ENCODE assay signal across 1 cellular context in genomic region chr10:102917962-102918816, GRCh38.
TF ChIP-seq lines count a peak whose summit lies in the region.

TSS of gene CNNM2 (plus strand) at chr10:102918294. CDS start at chr10:102918481, 187 bp downstream.

TF ChIP-seq in HepG2, 621 proteins besides CTCF, POLR2A, EP300 and RAD21 (continued from another document and continues in another):
- TF ChIP-seq ZBTB49 (CRISPR knock-in tag; IDR thresholded peaks at IDR 0.05; ENCODE audit: borderline replicate concordance), result no peak
- peak; percentile 50; the same call in 1 of the 2 replicates for TF ChIP-seq SALL2 (CRISPR knock-in tag; IDR thresholded peaks at IDR 0.05)
- peak; percentile 76; the same call in 1 of the 2 replicates for TF ChIP-seq HINFP (CRISPR knock-in tag; IDR thresholded peaks at IDR 0.05; ENCODE audit: low read depth)
- TF ChIP-seq ZIK1 (CRISPR knock-in tag; IDR thresholded peaks at IDR 0.05; ENCODE audit: borderline replicate concordance, low read depth), result no peak
- TF ChIP-seq TCF12 (IDR thresholded peaks at IDR 0.05), result no peak
- TF ChIP-seq TCF12 (CRISPR knock-in tag; IDR thresholded peaks at IDR 0.05), result no peak
- 0 out of 2 replicates have a peak, but pooled peaks have one; percentile 28 for TF ChIP-seq ZBTB2 (CRISPR knock-in tag; IDR thresholded peaks at IDR 0.05; ENCODE audit: low read depth)
- 0 out of 2 replicates have a peak, but pooled peaks have one; percentile 41 for TF ChIP-seq MEF2D (CRISPR knock-in tag; IDR thresholded peaks at IDR 0.05)
- TF ChIP-seq TEAD3 (CRISPR knock-in tag; optimal IDR thresholded peaks at IDR 0.05; ENCODE audit: borderline replicate concordance), result peak; percentile 93
- TF ChIP-seq TEF (CRISPR knock-in tag; IDR thresholded peaks at IDR 0.05), result no peak
- peak; percentile 67; the same call in 1 of the 2 replicates for TF ChIP-seq ZNF768 (CRISPR knock-in tag; IDR thresholded peaks at IDR 0.05)
- no peak for TF ChIP-seq JDP2 (CRISPR knock-in tag; IDR thresholded peaks at IDR 0.05; ENCODE audit: borderline replicate concordance)
- TF ChIP-seq MTA1 (CRISPR knock-in tag; IDR thresholded peaks at IDR 0.05; ENCODE audit: borderline replicate concordance), result 0 out of 2 replicates have a peak, but pooled peaks have one; percentile 28
- peak; percentile 48 for TF ChIP-seq XRCC5 (optimal IDR thresholded peaks at IDR 0.05; ENCODE audit: low read length)
- no peak for TF ChIP-seq SUZ12 (IDR thresholded peaks at IDR 0.05; ENCODE audit: low read depth, low read length)
- 0 out of 2 replicates have a peak, but pooled peaks have one; percentile 26 for TF ChIP-seq PAX8 (CRISPR knock-in tag; IDR thresholded peaks at IDR 0.05; ENCODE audit: borderline replicate concordance)
- TF ChIP-seq PPARG (CRISPR knock-in tag; conservative IDR thresholded peaks at IDR 0.05), result no peak
- TF ChIP-seq ARID5B (CRISPR knock-in tag; IDR thresholded peaks at IDR 0.05), result 0 out of 2 replicates have a peak, but pooled peaks have one; percentile 7
- peak; percentile 75 for TF ChIP-seq USF2 (IDR thresholded peaks at IDR 0.05; ENCODE audit: low read depth, low read length)
- peak; percentile 80 for TF ChIP-seq USF2 (CRISPR knock-in tag; IDR thresholded peaks at IDR 0.05; ENCODE audit: borderline replicate concordance)
- peak; percentile 85 for TF ChIP-seq MED8 (CRISPR knock-in tag; IDR thresholded peaks at IDR 0.05; ENCODE audit: insufficient replicate concordance)
- peak; percentile 38 for TF ChIP-seq RBM39 (IDR thresholded peaks at IDR 0.05; ENCODE audit: low read depth, low read length, poor library complexity, severe bottlenecking)
- peak; percentile 91 for TF ChIP-seq ZNF619 (CRISPR knock-in tag; IDR thresholded peaks at IDR 0.05)
- TF ChIP-seq ZNF615 (CRISPR knock-in tag; IDR thresholded peaks at IDR 0.05; ENCODE audit: borderline replicate concordance), result no peak
- TF ChIP-seq ZNF138 (CRISPR knock-in tag; IDR thresholded peaks at IDR 0.05; ENCODE audit: low read depth), result no peak; the same call in 1 of the 2 replicates
- peak; percentile 59; the same call in 1 of the 2 replicates for TF ChIP-seq ZNF550 (CRISPR knock-in tag; IDR thresholded peaks at IDR 0.05; ENCODE audit: borderline replicate concordance)
- no peak for TF ChIP-seq SOX13 (IDR thresholded peaks at IDR 0.05)
- no peak; a peak in 1 of 4 replicates for TF ChIP-seq SOX13 (CRISPR knock-in tag; conservative IDR thresholded peaks at IDR 0.05 in 1 of 2, IDR thresholded peaks at IDR 0.05 in 1 of 2)
- peak; percentile 2; the same call in 1 of the 2 replicates for TF ChIP-seq STAG1 (CRISPR knock-in tag; IDR thresholded peaks at IDR 0.05)
- no peak for TF ChIP-seq ZNF224 (CRISPR knock-in tag; IDR thresholded peaks at IDR 0.05)
- peak; percentile 64; the same call in 1 of the 2 replicates for TF ChIP-seq CBFB (CRISPR knock-in tag; IDR thresholded peaks at IDR 0.05)
- peak; percentile 72 for TF ChIP-seq POGZ (CRISPR knock-in tag; IDR thresholded peaks at IDR 0.05)
- no peak for TF ChIP-seq IRF1 (CRISPR knock-in tag; IDR thresholded peaks at IDR 0.05; ENCODE audit: low read depth)
- TF ChIP-seq ZFP36L1 (CRISPR knock-in tag; IDR thresholded peaks at IDR 0.05), result 0 out of 2 replicates have a peak, but pooled peaks have one; percentile 59
- TF ChIP-seq GATAD1 (CRISPR knock-in tag; IDR thresholded peaks at IDR 0.05), result peak; percentile 78
- TF ChIP-seq THAP11 (CRISPR knock-in tag; IDR thresholded peaks at IDR 0.05), result peak; percentile 54
- TF ChIP-seq CHD2 (IDR thresholded peaks at IDR 0.05; ENCODE audit: low read depth, low read length), result peak; percentile 93
- no peak for TF ChIP-seq ZNF503 (CRISPR knock-in tag; IDR thresholded peaks at IDR 0.05)
- no peak for TF ChIP-seq SMARCE1 (IDR thresholded peaks at IDR 0.05; ENCODE audit: borderline replicate concordance)
- no peak; the same call in 1 of the 2 replicates for TF ChIP-seq ZBTB4 (CRISPR knock-in tag; IDR thresholded peaks at IDR 0.05; ENCODE audit: borderline replicate concordance)
- no peak for TF ChIP-seq TCF7L2 (IDR thresholded peaks at IDR 0.05; ENCODE audit: low read depth, low read length)
